ENCODE assay signal across 1 cellular context in the genomic region with DNA sequence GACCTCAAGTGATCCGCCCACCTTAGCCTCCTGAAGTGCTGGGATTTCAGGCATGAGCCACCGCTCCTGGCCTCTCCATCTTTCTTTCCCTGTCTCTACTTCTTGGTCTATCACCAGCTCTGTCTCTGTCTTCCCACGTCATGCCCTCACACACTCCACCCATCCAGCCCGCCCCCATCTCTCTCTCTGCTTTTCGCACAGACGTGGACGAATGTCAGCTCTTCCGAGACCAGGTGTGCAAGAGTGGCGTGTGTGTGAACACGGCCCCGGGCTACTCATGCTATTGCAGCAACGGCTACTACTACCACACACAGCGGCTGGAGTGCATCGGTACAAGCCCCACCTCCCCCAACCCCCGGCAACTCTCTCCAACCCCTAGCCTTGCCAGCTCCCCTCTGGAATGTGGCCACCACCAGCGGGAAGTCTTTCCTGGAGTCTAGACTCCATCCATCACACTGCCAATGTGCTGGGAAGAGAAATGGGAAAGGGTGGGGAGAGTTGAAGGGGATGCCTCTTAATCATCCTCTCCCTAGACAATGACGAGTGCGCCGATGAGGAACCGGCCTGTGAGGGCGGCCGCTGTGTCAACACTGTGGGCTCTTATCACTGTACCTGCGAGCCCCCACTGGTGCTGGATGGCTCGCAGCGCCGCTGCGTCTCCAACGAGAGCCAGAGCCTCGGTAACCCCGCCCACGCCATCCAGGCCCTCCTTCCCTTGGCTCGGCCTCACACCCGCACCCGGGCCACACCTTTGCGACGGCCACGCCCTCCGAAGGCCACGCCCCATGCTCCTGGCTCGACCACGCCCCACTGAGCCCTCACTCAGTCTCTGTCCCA.
TF ChIP-seq lines count a peak whose summit lies in the region.

No MANE protein-coding gene starts in this region.

TF ChIP-seq in WTC11, 78 proteins besides CTCF, POLR2A, EP300 and RAD21 (continued from another document):
- TF ChIP-seq SP1 (CRISPR knock-in tag; conservative IDR thresholded peaks at IDR 0.05) (peak; percentile 78), IRF2 (CRISPR knock-in tag; IDR thresholded peaks at IDR 0.05; ENCODE audit: borderline replicate concordance, low read depth) (no peak)
